10 cellular contexts compared by ENCODE assay signal in genomic region chr2:231720971-231721640, GRCh38. TPM values are rescaled to one million over a fixed set of nuclear protein-coding genes. Genes with fewer than 3 reads are reported as not detected.
DNase-seq lines count a peak whose midpoint lies in the region; ATAC-seq and TF ChIP-seq lines count a peak whose summit lies in the region.
"Had no signal": no experiment of that assay in that cellular context is flagged by ENCODE, and none has a peak within 500 bp of the region (broad histone marks: within the 10 kb centered on the region; RNA-seq: fewer than 3 reads in every experiment).

No MANE protein-coding gene starts in this region.

- no peak overlapping the region for H3K27ac ChIP-seq in heart right ventricle

- no peak overlapping the region for H3K4me3 ChIP-seq in heart right ventricle

- TF ChIP-seq CTCF in CD14-positive monocyte (IDR thresholded peaks at IDR 0.05) (no peak), heart right ventricle (IDR thresholded peaks at IDR 0.05) (no peak)

- H3K4me1 Mint-ChIP-seq in CD14-positive monocyte: peaks cover 21% of the 10 kb centered on the region

- ATAC-seq in GM19025 (IDR thresholded peaks at IDR 0.05; ENCODE audit: low read depth, unreplicated experiment) (peak; percentile 67), HG02870 (IDR thresholded peaks at IDR 0.05; ENCODE audit: unreplicated experiment) (peak; percentile 73), heart right ventricle (no peak)

- H3K27me3 Mint-ChIP-seq in CD14-positive monocyte (ENCODE audit: low read depth in 3 of 3): peaks cover 7 to 24% (median 11%) of the 10 kb centered on the region in 3 donors
- H3K27me3 Mint-ChIP-seq: natural killer cell treated with Interleukin-12 subunit alpha and Interleukin-12 subunit beta and Interleukin-15 and Interleukin-18, amount 100 ng/mL, for 72 hours had no signal

- no peaks in the 10 kb centered on the region for H3K36me3 ChIP-seq in heart right ventricle

- H3K27me3 ChIP-seq in heart right ventricle: no peaks in the 10 kb centered on the region

- peaks cover 0 to 3% of the 10 kb centered on the region in 2 donors for H3K36me3 Mint-ChIP-seq in CD14-positive monocyte
- H3K36me3 Mint-ChIP-seq: natural killer cell treated with Interleukin-12 subunit alpha and Interleukin-12 subunit beta and Interleukin-15 and Interleukin-18, amount 100 ng/mL, for 72 hours had no signal

- H3K9me3 ChIP-seq in heart right ventricle: no peaks in the 10 kb centered on the region

- H3K9me3 Mint-ChIP-seq in CD14-positive monocyte: peaks cover 3 to 10% (median 8%) of the 10 kb centered on the region in 7 donors
- H3K9me3 Mint-ChIP-seq: natural killer cell treated with Interleukin-12 subunit alpha and Interleukin-12 subunit beta and Interleukin-15 and Interleukin-18, amount 100 ng/mL, for 72 hours had no signal

- DNase-seq in CD14-positive monocyte (ENCODE audit: low spot score) (no peak), NOMO-1 treated with DMSO at 0.1 percent for 48 hours (lab: John Stamatoyannopoulos, UW; ENCODE audit: unreplicated experiment) (peak; percentile 78), DMS153 treated with DMSO at 0.1 percent for 48 hours (lab: John Stamatoyannopoulos, UW; ENCODE audit: unreplicated experiment) (no peak), GM19238 (ENCODE audit: insufficient read length, low spot score) (no peak), GDM1 (lab: John Stamatoyannopoulos, UW) (no peak), heart right ventricle (no peak)
- DNase-seq: C1 segment of cervical spinal cord had no signal

- intact Hi-C loops in CD14-positive monocyte (cut with micrococcal nuclease) (no loop called here), heart right ventricle (cut with DNase I) (loop anchor here in 1 of 10 donors (10.0 kb wide), 1 partner anchor 206 kb away; no protein-coding TSS in a partner anchor)

- peak overlapping the region in 4 of 7 donors; percentile 3 to 69 (median 22) for H3K27ac Mint-ChIP-seq in CD14-positive monocyte
- H3K27ac Mint-ChIP-seq: natural killer cell treated with Interleukin-12 subunit alpha and Interleukin-12 subunit beta and Interleukin-15 and Interleukin-18, amount 100 ng/mL, for 72 hours had no signal

- H3K4me3 Mint-ChIP-seq in CD14-positive monocyte: peak overlapping the region in 1 of 2 donors; percentile 33
- H3K4me3 Mint-ChIP-seq: natural killer cell treated with Interleukin-12 subunit alpha and Interleukin-12 subunit beta and Interleukin-15 and Interleukin-18, amount 100 ng/mL, for 72 hours had no signal

- peaks cover 0 to 19% (median 12%) of the 10 kb centered on the region in 9 donors for H3K4me1 ChIP-seq in heart right ventricle

- 89 to 94% methylated on average over 5 of the region's 5 CpGs for WGBS in heart right ventricle, 2 donors

RNA-seq across cellular contexts. Expression of gene PTMA, which starts 12.8 kb away (rescaled TPM):
- polyA plus RNA-seq in CD14-positive monocyte: 1,000 to 10,000 TPM; 1,072 to 1,127 TPM
- total RNA-seq in heart right ventricle: 100 to 1,000 TPM; 133 to 348 (median 164) TPM
- 100 to 1,000 TPM; 567 to 626 TPM for polyA plus RNA-seq in heart right ventricle

RNA-seq across cellular contexts. Expression of gene PDE6D, which starts 60.0 kb away (rescaled TPM):
- polyA plus RNA-seq in CD14-positive monocyte (10 to 100 TPM; 50.5 to 54.6 TPM), heart right ventricle (10 to 100 TPM; 14.8 to 31.2 TPM)
- total RNA-seq in heart right ventricle: 10 to 100 TPM; 11.4 to 23.3 (median 18.4) TPM

Comparison
In these comparisons a context has a peak if more than half of its experiments do, and no peak if none do; other contexts are left out.
1. ATAC-seq: peak in GM19025 (single experiment) and HG02870 (single experiment); none in heart right ventricle (0 of 8).